14 cellular contexts compared by ENCODE assay signal in the genomic region with DNA sequence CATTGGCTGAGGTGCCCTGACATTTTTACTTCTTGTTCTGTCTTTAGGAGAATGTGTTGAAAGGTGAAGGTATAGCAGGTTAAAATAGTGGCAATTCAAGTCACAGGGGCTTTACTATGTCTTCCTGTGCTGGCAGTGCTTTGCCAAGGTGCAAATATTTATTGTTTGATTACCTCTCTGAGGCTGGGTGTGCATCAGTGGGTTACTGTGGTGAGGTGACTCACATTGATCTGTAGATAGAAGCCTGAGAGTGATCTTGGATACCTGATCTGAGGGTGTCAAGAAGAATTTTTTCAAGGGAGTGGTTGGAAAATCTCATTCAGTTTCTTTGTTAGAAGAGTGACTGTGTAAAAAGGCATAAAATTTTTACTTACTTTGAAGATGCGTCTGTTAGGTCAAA.
DNase-seq lines count a peak whose midpoint lies in the region; ATAC-seq and TF ChIP-seq lines count a peak whose summit lies in the region.
"Had no signal": no experiment of that assay in that cellular context is flagged by ENCODE, and none has a peak within 500 bp of the region (broad histone marks: within the 10 kb centered on the region; RNA-seq: fewer than 3 reads in every experiment).

No MANE protein-coding gene starts in this region.

- no TSS peak for BruUV-seq in mammary epithelial cell (replicated peaks; lab: Mats Ljungman, UMichigan)

- no peak for TF ChIP-seq CTCF in 22Rv1 (IDR thresholded peaks at IDR 0.05)
- TF ChIP-seq CTCF in mammary epithelial cell (conservative IDR thresholded peaks at IDR 0.05 in 1 of 2, IDR thresholded peaks at IDR 0.05 in 1 of 2; ENCODE audit: extremely low read depth in 1 of 2, insufficient read depth in 1 of 2, low read depth in 1 of 2, low read length in 2 of 2): no peak
- no peak for TF ChIP-seq CTCF in adrenal gland (IDR thresholded peaks at IDR 0.05)

- peaks cover 2% of the 10 kb centered on the region for H3K9me3 Mint-ChIP-seq in memory B cell

- peak overlapping the region; percentile 34 for H3K9ac ChIP-seq in mammary epithelial cell (ENCODE audit: insufficient read depth, low read length)
- H3K9ac ChIP-seq: KMS-11 had no signal

- peak; percentile 93 for DNase-seq in HT-29 (ENCODE audit: low spot score)
- peak; percentile 86 for DNase-seq in mammary epithelial cell
- DNase-seq in memory B cell (ENCODE audit: low spot score in 2 of 2): no peak
- no peak for DNase-seq in adrenal gland
- DNase-seq in SKM-1 (lab: John Stamatoyannopoulos, UW; ENCODE audit: unreplicated experiment): no peak
- DNase-seq: activated CD8-positive, alpha-beta memory T cell treated with anti-CD3 and anti-CD28 coated beads, Interleukin-2, amount 50 U/mL, for 48 hours; erythroblast; NCI-H1694 treated with DMSO at 0.1 percent for 48 hours; tibial artery had no signal

- H3K27ac ChIP-seq in 22Rv1 (peak overlapping the region; percentile 84), mammary epithelial cell (ENCODE audit: insufficient read depth, low read depth, low read length) (peak overlapping the region; percentile 87), adrenal gland (no peak overlapping the region)
- H3K27ac ChIP-seq: KMS-11, tibial artery had no signal

- H3K4me3 Mint-ChIP-seq in memory B cell: no peak overlapping the region

- peaks cover 5% of the 10 kb centered on the region for H3K36me3 Mint-ChIP-seq in memory B cell
- H3K36me3 Mint-ChIP-seq: activated naive CD4-positive, alpha-beta T cell treated with anti-CD3 and anti-CD28 coated beads, Interleukin-2, amount 50 U/mL, for 72 hours had no signal

- intact Hi-C loops in mammary epithelial cell (cut with micrococcal nuclease): loop anchor here (2.0 kb wide), 1 partner anchor 74 kb away; no protein-coding TSS in a partner anchor
- intact Hi-C loops in adrenal gland (cut with DNase I): no loop called here

- ATAC-seq in memory B cell (ENCODE audit: low read depth) (no peak), HG03469 (IDR thresholded peaks at IDR 0.05; ENCODE audit: unreplicated experiment) (no peak), HG02973 (IDR thresholded peaks at IDR 0.05; ENCODE audit: unreplicated experiment) (no peak)
- ATAC-seq: activated naive CD4-positive, alpha-beta T cell treated with anti-CD3 and anti-CD28 coated beads, Interleukin-2, amount 50 U/mL, for 72 hours had no signal

- dilution Hi-C loops in mammary epithelial cell (cut with HindIII; ENCODE audit: low sequenced_read_pairs): no loop called here

- peaks cover 1% of the 10 kb centered on the region for H3K36me3 ChIP-seq in mammary epithelial cell (ENCODE audit: insufficient read depth, low read length)
- H3K36me3 ChIP-seq in adrenal gland (replicated peaks in 1 of 2): no peaks in the 10 kb centered on the region

- H3K27ac Mint-ChIP-seq in memory B cell: peak overlapping the region; percentile 28
- H3K27ac Mint-ChIP-seq: activated naive CD4-positive, alpha-beta T cell treated with anti-CD3 and anti-CD28 coated beads, Interleukin-2, amount 50 U/mL, for 72 hours had no signal

- H3K79me2 ChIP-seq in mammary epithelial cell (ENCODE audit: insufficient read depth, low read length): no peaks in the 10 kb centered on the region

- H3K9me3 ChIP-seq in mammary epithelial cell (replicated peaks; ENCODE audit: insufficient read depth, low read length) (no peaks in the 10 kb centered on the region), adrenal gland (replicated peaks in 1 of 3) (no peaks in the 10 kb centered on the region)
- H3K9me3 ChIP-seq: tibial artery had no signal

- H3K4me1 ChIP-seq in mammary epithelial cell (ENCODE audit: insufficient read depth, low read length) (peaks cover 26% of the 10 kb centered on the region), adrenal gland (replicated peaks in 1 of 2) (no peaks in the 10 kb centered on the region)

- peak overlapping the region; percentile 31 for H3K4me2 ChIP-seq in mammary epithelial cell (ENCODE audit: insufficient read depth, low read depth, low read length)
- H3K4me2 ChIP-seq: KMS-11 had no signal

- H3K27me3 Mint-ChIP-seq in memory B cell: no peaks in the 10 kb centered on the region

- H3K4me3 ChIP-seq in mammary epithelial cell (replicated peaks in 1 of 3; ENCODE audit: insufficient read depth in 1 of 3, low read depth in 2 of 3, low read length in 3 of 3) (no peak overlapping the region), adrenal gland (no peak overlapping the region)
- H3K4me3 ChIP-seq: tibial artery had no signal

- CTCF ChIA-PET in mammary epithelial cell (lab: Charles Lee; ENCODE audit: low non-redundant PET): no interaction called here

- no peaks in the 10 kb centered on the region for H4K20me1 ChIP-seq in mammary epithelial cell (ENCODE audit: insufficient read depth, low read length)

- no peaks in the 10 kb centered on the region for H3K27me3 ChIP-seq in mammary epithelial cell (ENCODE audit: insufficient read depth, low read length)
- no peaks in the 10 kb centered on the region for H3K27me3 ChIP-seq in adrenal gland
- H3K27me3 ChIP-seq: tibial artery had no signal

- 24% methylated on average over 1 of the region's 1 CpG for WGBS in mammary epithelial cell (ENCODE audit: low coverage, missing lambda C conversion rate)
- 88 to 95% (median 92%) methylated on average over 1 of the region's 1 CpG for WGBS in adrenal gland, 4 donors

- TF ChIP-seq POLR2A in adrenal gland (IDR thresholded peaks at IDR 0.05): no peak

- H3K4me1 Mint-ChIP-seq in memory B cell: peaks cover 4% of the 10 kb centered on the region

- no peak overlapping the region for H2AFZ ChIP-seq in mammary epithelial cell (ENCODE audit: low read depth, low read length)

- in situ Hi-C loops in mammary epithelial cell (cut with MboI; ENCODE audit: low sequenced_read_pairs in 2 of 2): loop anchor here in 1 of 2 donors (10.0 kb wide), 1 partner anchor 78 kb away; no protein-coding TSS in a partner anchor

Comparison
In these comparisons a context has a peak if more than half of its experiments do, and no peak if none do; other contexts are left out.
1. H3K27ac ChIP-seq: peak in 22Rv1 (single experiment) and mammary epithelial cell (single experiment); none in adrenal gland (0 of 5).
2. DNase-seq: peak in HT-29 (single experiment) and mammary epithelial cell (single experiment); none in memory B cell (0 of 2), adrenal gland (0 of 7) and SKM-1 (single experiment).